In the genomic region with DNA sequence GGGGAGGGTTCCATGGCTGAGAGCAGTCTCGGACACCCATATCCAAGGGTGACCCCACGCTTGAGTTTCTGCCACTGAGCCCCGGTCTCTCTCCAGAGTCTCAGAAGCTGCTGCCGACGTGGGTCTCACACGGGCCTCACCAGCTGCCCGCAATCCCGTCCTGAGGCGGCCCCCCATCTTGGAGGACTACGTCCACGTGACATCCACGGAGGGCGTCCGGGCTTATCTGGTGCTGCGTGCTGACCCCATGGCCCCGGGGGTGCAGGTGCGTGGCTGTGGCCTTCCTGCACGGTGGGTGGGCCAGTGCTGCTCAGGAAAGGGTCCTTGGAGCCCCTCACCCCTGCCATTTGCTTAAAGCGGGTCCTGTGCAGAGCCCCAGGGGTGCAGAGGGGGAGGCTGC, we compare ENCODE assay signal across 9 cellular contexts. TPM values are rescaled to one million over a fixed set of nuclear protein-coding genes. Genes with fewer than 3 reads are reported as not detected.
DNase-seq lines count a peak whose midpoint lies in the region; ATAC-seq and TF ChIP-seq lines count a peak whose summit lies in the region.
"Had no signal": no experiment of that assay in that cellular context is flagged by ENCODE, and none has a peak within 500 bp of the region (broad histone marks: within the 10 kb centered on the region; RNA-seq: fewer than 3 reads in every experiment).

No MANE protein-coding gene starts in this region.

- no peaks in the 10 kb centered on the region for H3K9me3 ChIP-seq in PC-9 (ENCODE audit: insufficient read depth, low read depth)
- H3K9me3 ChIP-seq in endodermal cell (ENCODE audit: control insufficient read depth, low read length): no peaks in the 10 kb centered on the region
- no peaks in the 10 kb centered on the region for H3K9me3 ChIP-seq in psoas muscle

- POLR2A ChIA-PET in PC-9 (lab: Charles Lee; ENCODE audit: unreplicated experiment): no interaction called here

- no peaks in the 10 kb centered on the region for H3K4me1 Mint-ChIP-seq in endodermal cell

- H2AFZ ChIP-seq in PC-9: no peak overlapping the region

- H3K27me3 Mint-ChIP-seq in endodermal cell (ENCODE audit: insufficient read depth): no peaks in the 10 kb centered on the region

- WGBS in endodermal cell (ENCODE audit: insufficient coverage in 1 of 2, insufficient read length in 1 of 2), 2 experiments: 94 to 97% methylated on average over 18 to 19 of the region's 19 CpGs
- WGBS in psoas muscle, 3 donors: 87 to 88% (median 88%) methylated on average over 18 to 19 of the region's 19 CpGs

- peaks cover 14% of the 10 kb centered on the region for H3K36me3 Mint-ChIP-seq in endodermal cell (ENCODE audit: low read depth)

- H3K9me3 Mint-ChIP-seq in endodermal cell: no peaks in the 10 kb centered on the region

- no peaks in the 10 kb centered on the region for H3K9me2 ChIP-seq in PC-9 (ENCODE audit: insufficient read depth)

- H3K9ac ChIP-seq in endodermal cell (ENCODE audit: extremely low read depth, low read length, poor library complexity, severe bottlenecking): no peak overlapping the region

- peaks cover 28% of the 10 kb centered on the region for H3K79me2 ChIP-seq in PC-9 (ENCODE audit: low read depth)

- H3K4me1 ChIP-seq in PC-9 (replicated peaks; ENCODE audit: insufficient read depth) (peaks cover 16% of the 10 kb centered on the region), endodermal cell (ENCODE audit: control insufficient read depth, insufficient read depth, low read length) (peaks cover 4% of the 10 kb centered on the region), psoas muscle (peaks cover 14% of the 10 kb centered on the region)

- BruUV-seq in PC-9 (replicated peaks; lab: Mats Ljungman, UMichigan): no TSS peak

- TF ChIP-seq CTCF in GM12865 (IDR thresholded peaks at IDR 0.05; ENCODE audit: insufficient read depth, low read depth, low read length, missing control alignments): no peak
- no peak for TF ChIP-seq CTCF in PC-9 (conservative IDR thresholded peaks at IDR 0.05)
- no peak for TF ChIP-seq CTCF in endodermal cell (conservative IDR thresholded peaks at IDR 0.05)
- no peak for TF ChIP-seq CTCF in psoas muscle (IDR thresholded peaks at IDR 0.05)

- CTCF ChIA-PET in PC-9 (lab: Charles Lee): no interaction called here

- H3F3A ChIP-seq in PC-9 (ENCODE audit: insufficient read depth, low read depth): peaks cover 9% of the 10 kb centered on the region; the same call in 1 of the 2 replicates

- no peak overlapping the region for H3K27ac Mint-ChIP-seq in endodermal cell

- H3K27ac ChIP-seq in PC-9: no peak overlapping the region
- H3K27ac ChIP-seq in endodermal cell (ENCODE audit: low read depth, low read length): no peak overlapping the region
- H3K27ac ChIP-seq in psoas muscle: no peak overlapping the region

- no peak for ATAC-seq in psoas muscle

- H3K27me3 ChIP-seq in PC-9 (ENCODE audit: insufficient read depth, low read depth) (no peaks in the 10 kb centered on the region), endodermal cell (ENCODE audit: control insufficient read depth, insufficient read depth, low read length, poor library complexity, severe bottlenecking) (no peaks in the 10 kb centered on the region), psoas muscle (ENCODE audit: insufficient read depth in 3 of 3, low read length in 2 of 3) (no peaks in the 10 kb centered on the region)

- intact Hi-C loops in PC-9 (cut with micrococcal nuclease; ENCODE audit: unreplicated experiment): no loop called here
- intact Hi-C loops in psoas muscle (cut with DNase I): loop anchor here (5.0 to 10.0 kb wide), 2 partner anchors 77 to 215 kb away; no protein-coding TSS in a partner anchor

- H3K4me3 Mint-ChIP-seq in endodermal cell: peak overlapping the region; percentile 76

- no peaks in the 10 kb centered on the region; the same call in 1 of the 2 replicates for H3K36me3 ChIP-seq in PC-9 (ENCODE audit: low read depth)
- H3K36me3 ChIP-seq in endodermal cell (ENCODE audit: control insufficient read depth, insufficient read depth, low read length): peaks cover 30% of the 10 kb centered on the region
- no peaks in the 10 kb centered on the region for H3K36me3 ChIP-seq in psoas muscle (ENCODE audit: insufficient read depth in 1 of 2, low read depth in 1 of 2)

- H3K4me3 ChIP-seq in GM12865 (ENCODE audit: low read depth, low read length) (peak overlapping the region; percentile 80), PC-9 (peak overlapping the region; percentile 92), endodermal cell (ENCODE audit: low read length) (peak overlapping the region; percentile 79), psoas muscle (peak overlapping the region; percentile 81)

- DNase-seq in GM12865 (ENCODE audit: low read depth): no peak
- DNase-seq in PC-9: no peak
- DNase-seq in endodermal cell: no peak
- DNase-seq in psoas muscle: no peak
- DNase-seq in NCI-H1694 treated with DMSO at 0.1 percent for 48 hours (lab: John Stamatoyannopoulos, UW): no peak
- DNase-seq in AG08395 (ENCODE audit: low spot score): no peak
- no peak for DNase-seq in NCI-H524 treated with DMSO at 0.1 percent for 48 hours (lab: John Stamatoyannopoulos, UW)
- DNase-seq: substantia nigra had no signal

- H4K20me1 ChIP-seq in PC-9 (ENCODE audit: insufficient read depth): peaks cover 13% of the 10 kb centered on the region; the same call in 1 of the 2 replicates

- peak overlapping the region; percentile 81 for H3K4me2 ChIP-seq in PC-9

RNA-seq across cellular contexts. Expression of a gene that starts 1.0 kb away (rescaled TPM):
- total RNA-seq in PC-9 (2021) (67.7 and 77.8 TPM in 2 replicates), endodermal cell (100 to 1,000 TPM; 158 to 169 TPM), psoas muscle (1 to 10 TPM; 2.5 to 4.5 (median 4.0) TPM)
- polyA plus RNA-seq in endodermal cell (2013, experiment 1 of 2): 68.9 TPM
- polyA plus RNA-seq in endodermal cell (2013, experiment 2 of 2): 68.6 TPM
- 1 to 10 TPM; 1.7 to 8.4 (median 2.2) TPM for polyA plus RNA-seq in psoas muscle

RNA-seq across cellular contexts. Expression of a gene that starts 1.3 kb away (rescaled TPM):
- total RNA-seq in PC-9 (2021): 53.3 and 56.7 TPM in 2 replicates
- total RNA-seq in endodermal cell: 10 to 100 TPM; 24.1 to 34.4 TPM
- 18.9 TPM for polyA plus RNA-seq in endodermal cell (2013, experiment 1 of 2)
- polyA plus RNA-seq in endodermal cell (2013, experiment 2 of 2): 18.9 TPM
- total RNA-seq in psoas muscle: 10 to 100 TPM in 1 of 4 donors, 1 to 10 TPM in 3; 4.4 to 10.9 (median 7.6) TPM
- polyA plus RNA-seq in psoas muscle: 10 to 100 TPM; 11.7 to 25.7 (median 25.2) TPM

RNA-seq across cellular contexts. Expression of a gene that starts 11.1 kb away (rescaled TPM):
- not detected in 2 replicates for total RNA-seq in PC-9 (2021)
- not detected for total RNA-seq in endodermal cell
- polyA plus RNA-seq in endodermal cell (2013, experiment 1 of 2): not detected
- not detected for polyA plus RNA-seq in endodermal cell (2013, experiment 2 of 2)
- not detected for total RNA-seq in psoas muscle
- not detected for polyA plus RNA-seq in psoas muscle
- total RNA-seq: HT1080 had no signal

RNA-seq across cellular contexts. Expression of a gene that starts 28.9 kb away (rescaled TPM):
- 59.9 and 86.4 TPM in 2 replicates for total RNA-seq in PC-9 (2021)
- under 1 TPM; 0.42 to 0.86 TPM for total RNA-seq in endodermal cell
- 0.21 TPM for polyA plus RNA-seq in endodermal cell (2013, experiment 1 of 2)
- polyA plus RNA-seq in endodermal cell (2013, experiment 2 of 2): 0.25 TPM
- total RNA-seq in psoas muscle: under 1 TPM in 1 of 4 donors, not detected in 3; 0.17 TPM
- polyA plus RNA-seq in psoas muscle: under 1 TPM; 0.03 to 0.10 (median 0.08) TPM
- total RNA-seq: HT1080 had no signal

RNA-seq across cellular contexts. Expression of a gene that starts 48.7 kb away (rescaled TPM):
- 44.2 and 45.8 TPM in 2 replicates for total RNA-seq in PC-9 (2021)
- 10 to 100 TPM; 41.4 to 43.3 TPM for total RNA-seq in endodermal cell
- 45.0 TPM for polyA plus RNA-seq in endodermal cell (2013, experiment 1 of 2)
- 37.8 TPM for polyA plus RNA-seq in endodermal cell (2013, experiment 2 of 2)
- total RNA-seq in psoas muscle: 10 to 100 TPM; 12.3 to 25.9 (median 23.6) TPM
- 10 to 100 TPM; 26.7 to 43.0 (median 38.9) TPM for polyA plus RNA-seq in psoas muscle

Comparison
In these comparisons a context has a peak if more than half of its experiments do, and no peak if none do; other contexts are left out.
1. RNA of a gene that starts 1.0 kb away (total RNA-seq): 158 to 169 TPM in endodermal cell and 67.7 to 77.8 TPM in PC-9; 2.5 to 4.5 TPM in psoas muscle; every median in the first group is over 10 times any median in the second.
2. Peak in every context shown above with its lines, with median percentiles within 50 percentile points of each other: H3K4me3 ChIP-seq.